Comparison of ENCODE assay signal across 19 cellular contexts in the genomic region with DNA sequence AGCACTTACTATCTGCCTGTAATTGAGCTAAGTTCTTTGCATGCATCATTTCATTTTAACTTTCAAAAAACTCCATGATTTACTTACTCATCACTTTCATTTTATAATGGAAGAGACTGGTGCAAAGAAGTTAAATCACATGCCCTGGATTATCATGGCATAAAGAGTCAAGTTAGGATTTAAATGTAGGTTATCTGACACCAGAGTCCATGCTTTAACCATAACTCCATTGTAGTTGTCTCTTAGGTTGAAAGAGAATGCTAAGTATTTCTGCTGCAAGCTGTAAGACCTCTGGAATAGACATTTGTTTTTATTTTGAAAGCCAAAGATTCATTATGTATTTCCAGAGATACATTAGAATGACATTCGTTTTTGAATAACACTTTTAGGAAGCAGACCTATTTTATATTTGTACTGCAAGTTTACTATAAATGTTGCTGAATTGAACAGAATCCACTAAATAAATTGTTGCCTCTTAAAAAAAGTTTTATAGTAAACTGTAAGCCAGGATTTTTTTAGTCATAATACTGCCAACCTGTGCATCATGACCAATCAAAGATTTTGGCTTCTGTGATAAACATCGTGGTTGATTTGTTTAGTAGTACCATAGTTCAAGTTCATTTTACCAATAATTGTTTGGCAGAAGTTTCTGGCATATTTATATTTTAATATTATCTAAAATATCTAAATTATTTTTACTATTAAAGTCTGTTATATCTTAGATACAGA. TPM values are rescaled to one million over a fixed set of nuclear protein-coding genes. Genes with fewer than 3 reads are reported as not detected.
DNase-seq lines count a peak whose midpoint lies in the region; ATAC-seq, FAIRE-seq and TF ChIP-seq lines count a peak whose summit lies in the region.
"Had no signal": no experiment of that assay in that cellular context is flagged by ENCODE, and none has a peak within 500 bp of the region (broad histone marks: within the 10 kb centered on the region; RNA-seq: fewer than 3 reads in every experiment).

No MANE protein-coding gene starts in this region.

- TF ChIP-seq CTCF in HFFc6 (IDR thresholded peaks at IDR 0.05) (no peak), smooth muscle cell (IDR thresholded peaks at IDR 0.05; ENCODE audit: borderline replicate concordance, insufficient read depth, poor library complexity, severe bottlenecking) (no peak)

- peak overlapping the region; percentile 9 for H3K27ac ChIP-seq in smooth muscle cell (ENCODE audit: low read depth)
- H3K27ac ChIP-seq: colonic mucosa, uterus had no signal

- peak; percentile 48 for FAIRE-seq in endometrium (lab: Jason Lieb, UNC)

- peaks cover 61% of the 10 kb centered on the region for H3K4me1 Mint-ChIP-seq in HFFc6 (ENCODE audit: low read depth)
- H3K4me1 Mint-ChIP-seq: activated B cell treated with CpG ODN at 0.5 μM for 24 hours; activated CD8-positive, alpha-beta memory T cell treated with anti-CD3 and anti-CD28 coated beads, Interleukin-2, amount 10 ng/mL, durations not matched to agents 7 days and 5 days; CD4-positive, CD25-positive, alpha-beta regulatory T cell; IgD-negative memory B cell had no signal

- H3K36me3 ChIP-seq in smooth muscle cell (ENCODE audit: low read depth) = peaks cover 3% of the 10 kb centered on the region
- H3K36me3 ChIP-seq: colonic mucosa, uterus had no signal

- H3K4me3 ChIP-seq in smooth muscle cell = no peak overlapping the region
- H3K4me3 ChIP-seq: colonic mucosa, uterus had no signal

- peak; percentile 53 for ATAC-seq in SK-N-SH treated with all-trans-retinoic acid at 6 μM for 48 hours
- ATAC-seq in HG03457 (IDR thresholded peaks at IDR 0.05; ENCODE audit: unreplicated experiment) = no peak
- ATAC-seq: activated CD8-positive, alpha-beta memory T cell treated with anti-CD3 and anti-CD28 coated beads, Interleukin-2, amount 10 ng/mL, durations not matched to agents 7 days and 5 days; left cardiac atrium had no signal

- peaks cover 3% of the 10 kb centered on the region; the same call in 1 of the 2 replicates for H3K9me3 Mint-ChIP-seq in HFFc6
- H3K9me3 Mint-ChIP-seq: activated B cell treated with CpG ODN at 0.5 μM for 24 hours; stimulated activated naive CD8-positive, alpha-beta T cell treated with anti-CD3 and anti-CD28 coated beads, Interleukin-15, Interleukin-2, amounts not matched to agents 100 ng/mL and 50 ng/mL, for 24 hours had no signal

- H3K4me3 Mint-ChIP-seq in HFFc6 = peak overlapping the region; percentile 35; the same call in 1 of the 2 replicates
- H3K4me3 Mint-ChIP-seq: activated B cell treated with CpG ODN at 0.5 μM for 24 hours; activated CD8-positive, alpha-beta memory T cell treated with anti-CD3 and anti-CD28 coated beads, Interleukin-2, amount 10 ng/mL, durations not matched to agents 7 days and 5 days; CD4-positive, CD25-positive, alpha-beta regulatory T cell; IgD-negative memory B cell; stimulated activated naive CD8-positive, alpha-beta T cell treated with anti-CD3 and anti-CD28 coated beads, Interleukin-15, Interleukin-2, amounts not matched to agents 100 ng/mL and 50 ng/mL, for 24 hours had no signal

- no peaks in the 10 kb centered on the region for H3K4me1 ChIP-seq in smooth muscle cell (ENCODE audit: low read depth)
- H3K4me1 ChIP-seq: colonic mucosa, uterus had no signal

- no peak overlapping the region for H2AFZ ChIP-seq in smooth muscle cell (ENCODE audit: low read depth)

- peak overlapping the region; percentile 31 for H3K4me2 ChIP-seq in smooth muscle cell

- peaks cover 1% of the 10 kb centered on the region; the same call in 1 of the 2 replicates for H3K27me3 Mint-ChIP-seq in HFFc6 (ENCODE audit: insufficient read depth)
- H3K27me3 Mint-ChIP-seq: activated B cell treated with CpG ODN at 0.5 μM for 24 hours; activated CD8-positive, alpha-beta memory T cell treated with anti-CD3 and anti-CD28 coated beads, Interleukin-2, amount 10 ng/mL, durations not matched to agents 7 days and 5 days; CD4-positive, CD25-positive, alpha-beta regulatory T cell; IgD-negative memory B cell; stimulated activated naive CD8-positive, alpha-beta T cell treated with anti-CD3 and anti-CD28 coated beads, Interleukin-15, Interleukin-2, amounts not matched to agents 100 ng/mL and 50 ng/mL, for 24 hours had no signal

- H3K27me3 ChIP-seq in smooth muscle cell (ENCODE audit: low read depth) = no peaks in the 10 kb centered on the region
- H3K27me3 ChIP-seq: colonic mucosa, uterus had no signal

- no peaks in the 10 kb centered on the region for H3F3A ChIP-seq in smooth muscle cell (ENCODE audit: low read depth)

- no peaks in the 10 kb centered on the region for H3K9me3 ChIP-seq in smooth muscle cell (replicated peaks; ENCODE audit: low read depth)
- H3K9me3 ChIP-seq: colonic mucosa, uterus had no signal

- peak overlapping the region; percentile 25 for H3K27ac Mint-ChIP-seq in HFFc6
- H3K27ac Mint-ChIP-seq: activated B cell treated with CpG ODN at 0.5 μM for 24 hours; activated CD8-positive, alpha-beta memory T cell treated with anti-CD3 and anti-CD28 coated beads, Interleukin-2, amount 10 ng/mL, durations not matched to agents 7 days and 5 days; CD4-positive, CD25-positive, alpha-beta regulatory T cell; IgD-negative memory B cell; stimulated activated naive CD8-positive, alpha-beta T cell treated with anti-CD3 and anti-CD28 coated beads, Interleukin-15, Interleukin-2, amounts not matched to agents 100 ng/mL and 50 ng/mL, for 24 hours had no signal

- DNase-seq in HFFc6 = no peak
- no peak for DNase-seq in smooth muscle cell (lab: John Stamatoyannopoulos, UW; ENCODE audit: unreplicated experiment)
- DNase-seq in stimulated activated CD4-positive, alpha-beta T cell treated with anti-CD3 and anti-CD28 coated beads, Interleukin-15, amount 100 ng/mL, for 24 hours = no peak
- no peak for DNase-seq in NCI-H69 (lab: John Stamatoyannopoulos, UW)
- DNase-seq: activated B cell treated with CpG ODN at 0.5 μM for 24 hours; activated CD8-positive, alpha-beta memory T cell treated with anti-CD3 and anti-CD28 coated beads, Interleukin-2, amount 10 ng/mL, durations not matched to agents 7 days and 5 days; activated T-cell treated with anti-CD3 and anti-CD28 coated beads, Interleukin-2, amount 50 U/mL, for 48 hours; CD4-positive, CD25-positive, alpha-beta regulatory T cell; colonic mucosa; effector memory CD4-positive, alpha-beta T cell; left cardiac atrium; NCI-H2081 treated with DMSO at 0.1 percent for 48 hours; NCI-H748 treated with DMSO at 0.1 percent for 48 hours; uterus had no signal

- 82% methylated on average over 2 of the region's 2 CpGs for WGBS in smooth muscle cell (ENCODE audit: low lambda C conversion rate)

- no peaks in the 10 kb centered on the region for H3K79me2 ChIP-seq in smooth muscle cell (ENCODE audit: low read depth)

- H3K36me3 Mint-ChIP-seq in HFFc6 (ENCODE audit: low read depth) = peaks cover 29% of the 10 kb centered on the region
- H3K36me3 Mint-ChIP-seq: CD4-positive, CD25-positive, alpha-beta regulatory T cell; IgD-negative memory B cell had no signal

- no peaks in the 10 kb centered on the region for H4K20me1 ChIP-seq in smooth muscle cell (ENCODE audit: low read depth)

- H3K9ac ChIP-seq in smooth muscle cell (ENCODE audit: low read depth) = no peak overlapping the region

TF ChIP-seq in SK-N-SH treated with all-trans-retinoic acid at 6 μM for 48 hours, 23 proteins besides CTCF, POLR2A, EP300 and RAD21:
- 0 out of 2 replicates have a peak, but pooled peaks have one; percentile 30 for TF ChIP-seq TOX (CRISPR knock-in tag; IDR thresholded peaks at IDR 0.05; ENCODE audit: borderline replicate concordance)
- no peak for TF ChIP-seq ESRRG (CRISPR knock-in tag; IDR thresholded peaks at IDR 0.05)
- no peak for TF ChIP-seq ZNF70 (CRISPR knock-in tag; IDR thresholded peaks at IDR 0.05)
- no peak for TF ChIP-seq BACH2 (CRISPR knock-in tag; IDR thresholded peaks at IDR 0.05; ENCODE audit: borderline replicate concordance)
- TF ChIP-seq ZC3H10 (CRISPR knock-in tag; IDR thresholded peaks at IDR 0.05) = 0 out of 2 replicates have a peak, but pooled peaks have one; percentile 8
- TF ChIP-seq, protein P1, sequence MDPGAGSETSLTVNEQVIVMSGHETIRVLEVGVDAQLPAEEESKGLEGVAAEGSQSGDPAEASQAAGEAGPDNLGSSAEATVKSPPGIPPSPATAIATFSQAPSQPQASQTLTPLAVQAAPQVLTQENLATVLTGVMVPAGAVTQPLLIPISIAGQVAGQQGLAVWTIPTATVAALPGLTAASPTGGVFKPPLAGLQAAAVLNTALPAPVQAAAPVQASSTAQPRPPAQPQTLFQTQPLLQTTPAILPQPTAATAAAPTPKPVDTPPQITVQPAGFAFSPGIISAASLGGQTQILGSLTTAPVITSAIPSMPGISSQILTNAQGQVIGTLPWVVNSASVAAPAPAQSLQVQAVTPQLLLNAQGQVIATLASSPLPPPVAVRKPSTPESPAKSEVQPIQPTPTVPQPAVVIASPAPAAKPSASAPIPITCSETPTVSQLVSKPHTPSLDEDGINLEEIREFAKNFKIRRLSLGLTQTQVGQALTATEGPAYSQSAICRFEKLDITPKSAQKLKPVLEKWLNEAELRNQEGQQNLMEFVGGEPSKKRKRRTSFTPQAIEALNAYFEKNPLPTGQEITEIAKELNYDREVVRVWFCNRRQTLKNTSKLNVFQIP (CRISPR knock-in tag; IDR thresholded peaks at IDR 0.05; ENCODE audit: borderline replicate concordance, low read depth) = no peak
TF ChIP-seq in SK-N-SH treated with all-trans-retinoic acid at 6 μM for 48 hours: peak in this region for 2.

RNA-seq across cellular contexts. Expression of a gene that starts 26.1 kb away (rescaled TPM):
- 10 to 100 TPM; 19.8 to 23.1 (median 21.0) TPM for total RNA-seq in HFFc6 (2021; fragmentation: NEBNext Ultra II Directional; extraction: Animal tissue kit (Norgen Biotek cat#: 25700))
- total RNA-seq in smooth muscle cell = 99.5 and 160 TPM in 2 replicates
- 42.6 and 71.2 TPM in 2 replicates for polyA plus RNA-seq in smooth muscle cell
- total RNA-seq: activated B cell treated with CpG ODN at 0.5 μM for 24 hours had no signal
- polyA plus RNA-seq: IgD-negative memory B cell had no signal
